8 cellular contexts compared by ENCODE assay signal in the genomic region with DNA sequence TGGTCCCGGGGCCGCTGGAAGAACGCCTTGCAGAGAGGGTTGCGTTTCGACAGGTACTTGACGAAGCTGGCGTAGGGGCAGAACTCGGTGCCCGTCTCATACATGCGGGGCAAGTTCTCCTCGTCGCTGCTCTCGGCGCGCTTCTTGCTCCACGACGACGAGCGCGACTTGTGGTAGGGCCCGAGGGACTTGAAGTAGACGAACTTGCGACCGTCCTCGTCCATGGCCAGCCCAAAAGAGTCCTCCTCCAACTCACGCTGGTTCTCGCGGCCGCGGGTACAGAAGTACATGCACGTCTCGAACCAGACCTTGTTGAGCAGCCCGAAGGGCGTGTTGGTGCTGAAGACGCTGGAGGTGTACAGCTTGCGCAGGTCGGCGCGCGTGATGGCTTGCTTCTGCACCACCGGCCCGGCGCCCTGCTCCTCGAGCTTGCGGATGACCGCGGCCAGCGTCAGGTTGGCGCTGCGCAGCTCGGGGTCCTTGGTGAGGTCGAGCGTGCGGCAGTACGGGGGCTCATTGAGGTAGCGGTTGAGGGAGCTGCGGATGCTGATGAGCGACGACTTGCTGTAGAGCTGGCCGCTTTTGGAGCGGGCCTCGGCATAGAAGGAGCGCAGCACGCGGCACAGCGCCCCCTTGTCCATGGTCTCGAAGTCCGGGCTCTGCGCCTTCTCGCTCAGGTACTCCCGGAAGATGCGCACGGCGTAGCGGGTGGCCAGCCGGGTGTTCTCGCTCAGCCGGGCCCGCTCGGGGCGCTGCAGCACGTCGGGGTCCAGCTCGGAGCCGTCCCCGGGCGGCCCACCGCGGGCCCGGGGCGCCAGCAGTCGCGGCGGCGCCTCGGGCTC. TPM values are rescaled to one million over a fixed set of nuclear protein-coding genes. Genes with fewer than 3 reads are reported as not detected.
DNase-seq lines count a peak whose midpoint lies in the region; ATAC-seq and TF ChIP-seq lines count a peak whose summit lies in the region.

No MANE protein-coding gene starts in this region.

- CTCF ChIA-PET in CD8-positive, alpha-beta memory T cell (lab: Charles Lee) = no interaction called here

- ATAC-seq in GM21515 (IDR thresholded peaks at IDR 0.05; ENCODE audit: unreplicated experiment) (peak; percentile 54), naive B cell (ENCODE audit: low read depth in 2 of 2) (peak; percentile 50 to 61)
- ATAC-seq in activated T-cell treated with anti-CD3 and anti-CD28 coated beads, Interleukin-2, amount 50 U/mL, for 4 hours = peak; percentile 61 to 64
- peak; percentile 87 for ATAC-seq in stimulated activated naive CD8-positive, alpha-beta T cell treated with anti-CD3 and anti-CD28 coated beads, Interleukin-15, amount 100 ng/mL, for 72 hours

- H4K20me1 ChIP-seq in fibroblast of lung (ENCODE audit: control insufficient read depth, extremely low read depth, insufficient read depth, low read length) = no peaks in the 10 kb centered on the region

- H3K4me1 Mint-ChIP-seq in CD8-positive, alpha-beta memory T cell = peaks cover 38 to 56% (median 56%) of the 10 kb centered on the region in 3 donors
- peaks cover 45% of the 10 kb centered on the region for H3K4me1 Mint-ChIP-seq in activated T-cell treated with anti-CD3 and anti-CD28 coated beads, Interleukin-2, amount 50 U/mL, for 4 hours (ENCODE audit: low read depth)
- H3K4me1 Mint-ChIP-seq in naive B cell = peaks cover 16 to 37% (median 21%) of the 10 kb centered on the region in 3 donors
- H3K4me1 Mint-ChIP-seq in stimulated activated naive CD8-positive, alpha-beta T cell treated with anti-CD3 and anti-CD28 coated beads, Interleukin-15, amount 100 ng/mL, for 72 hours = peaks cover 46% of the 10 kb centered on the region

- peak overlapping the region; percentile 41 for H3K4me3 ChIP-seq in CD8-positive, alpha-beta memory T cell (ENCODE audit: low read length)
- peak overlapping the region; percentile 54 to 68 (median 60) for H3K4me3 ChIP-seq in fibroblast of lung (replicated peaks in 1 of 4; ENCODE audit: control extremely low read depth in 1 of 4, insufficient read depth in 1 of 4, low read depth in 3 of 4, low read length in 4 of 4)

- peaks cover 13 to 29% of the 10 kb centered on the region in 2 donors for H3K27me3 Mint-ChIP-seq in CD8-positive, alpha-beta memory T cell
- peaks cover 30% of the 10 kb centered on the region for H3K27me3 Mint-ChIP-seq in activated T-cell treated with anti-CD3 and anti-CD28 coated beads, Interleukin-2, amount 50 U/mL, for 4 hours (ENCODE audit: low read depth)
- peaks cover 19 to 29% (median 22%) of the 10 kb centered on the region in 3 donors for H3K27me3 Mint-ChIP-seq in naive B cell
- H3K27me3 Mint-ChIP-seq in stimulated activated naive CD8-positive, alpha-beta T cell treated with anti-CD3 and anti-CD28 coated beads, Interleukin-15, amount 100 ng/mL, for 72 hours = peaks cover 38% of the 10 kb centered on the region

- peaks cover 5% of the 10 kb centered on the region for H3K79me2 ChIP-seq in fibroblast of lung (ENCODE audit: control insufficient read depth, insufficient read depth, low read length)

- H3K27me3 ChIP-seq in CD8-positive, alpha-beta memory T cell (ENCODE audit: insufficient read depth, low read length, poor library complexity, severe bottlenecking) = peaks cover 18% of the 10 kb centered on the region
- peaks cover 24% of the 10 kb centered on the region for H3K27me3 ChIP-seq in fibroblast of lung (ENCODE audit: control insufficient read depth, insufficient read depth, low read length)

- no peaks in the 10 kb centered on the region for H3K9me3 ChIP-seq in CD8-positive, alpha-beta memory T cell (ENCODE audit: low read length)
- H3K9me3 ChIP-seq in fibroblast of lung (ENCODE audit: control insufficient read depth, insufficient read depth, low read depth, low read length) = no peaks in the 10 kb centered on the region

- H3K9me3 Mint-ChIP-seq in CD8-positive, alpha-beta memory T cell = no peaks in the 10 kb centered on the region
- H3K9me3 Mint-ChIP-seq in activated T-cell treated with anti-CD3 and anti-CD28 coated beads, Interleukin-2, amount 50 U/mL, for 4 hours = no peaks in the 10 kb centered on the region
- no peaks in the 10 kb centered on the region for H3K9me3 Mint-ChIP-seq in naive B cell
- no peaks in the 10 kb centered on the region for H3K9me3 Mint-ChIP-seq in stimulated activated naive CD8-positive, alpha-beta T cell treated with anti-CD3 and anti-CD28 coated beads, Interleukin-15, amount 100 ng/mL, for 72 hours

- peak overlapping the region; percentile 66 for H3K4me2 ChIP-seq in fibroblast of lung (ENCODE audit: extremely low read depth, insufficient read depth, low read length)

- H3K4me3 Mint-ChIP-seq in CD8-positive, alpha-beta memory T cell = peak overlapping the region; percentile 57 to 87 (median 84)
- peak overlapping the region; percentile 85 for H3K4me3 Mint-ChIP-seq in activated T-cell treated with anti-CD3 and anti-CD28 coated beads, Interleukin-2, amount 50 U/mL, for 4 hours
- H3K4me3 Mint-ChIP-seq in naive B cell = peak overlapping the region; percentile 79 to 91 (median 86)
- peak overlapping the region; percentile 90 to 92 for H3K4me3 Mint-ChIP-seq in stimulated activated naive CD8-positive, alpha-beta T cell treated with anti-CD3 and anti-CD28 coated beads, Interleukin-15, amount 100 ng/mL, for 72 hours

- no peak overlapping the region for H3K27ac ChIP-seq in CD8-positive, alpha-beta memory T cell (ENCODE audit: low read depth, low read length)
- no peak overlapping the region for H3K27ac ChIP-seq in fibroblast of lung (ENCODE audit: insufficient read depth, low read length)

- H3K4me1 ChIP-seq in CD8-positive, alpha-beta memory T cell (ENCODE audit: insufficient read depth, low read length) = peaks cover 4% of the 10 kb centered on the region
- no peaks in the 10 kb centered on the region for H3K4me1 ChIP-seq in fibroblast of lung (ENCODE audit: control insufficient read depth, extremely low read depth, insufficient read depth, low read length)

- TF ChIP-seq CTCF in fibroblast of lung (conservative IDR thresholded peaks at IDR 0.05 in 1 of 2, IDR thresholded peaks at IDR 0.05 in 1 of 2; ENCODE audit: low read depth in 1 of 2, low read length in 2 of 2) = peak; percentile 39 to 49

- peak overlapping the region in 1 of 8 donors; percentile 17 for H3K27ac Mint-ChIP-seq in CD8-positive, alpha-beta memory T cell
- no peak overlapping the region for H3K27ac Mint-ChIP-seq in naive B cell
- H3K27ac Mint-ChIP-seq in stimulated activated naive CD8-positive, alpha-beta T cell treated with anti-CD3 and anti-CD28 coated beads, Interleukin-15, amount 100 ng/mL, for 72 hours = no peak overlapping the region

- DNase-seq in CD8-positive, alpha-beta memory T cell = peak; percentile 19 to 60 (median 34)
- peak; percentile 44 for DNase-seq in activated T-cell treated with anti-CD3 and anti-CD28 coated beads, Interleukin-2, amount 50 U/mL, for 4 hours
- DNase-seq in fibroblast of lung (ENCODE audit: low read depth in 2 of 2) (peak; percentile 84 to 92), naive B cell (peak; percentile 16), OCI-M2 (lab: John Stamatoyannopoulos, UW; ENCODE audit: unreplicated experiment) (no peak)
- peak; percentile 74 to 76 for DNase-seq in stimulated activated naive CD8-positive, alpha-beta T cell treated with anti-CD3 and anti-CD28 coated beads, Interleukin-15, amount 100 ng/mL, for 72 hours

- POLR2A ChIA-PET in CD8-positive, alpha-beta memory T cell (lab: Charles Lee) = no interaction called here

- no peaks in the 10 kb centered on the region for H3K36me3 ChIP-seq in CD8-positive, alpha-beta memory T cell (ENCODE audit: insufficient read depth, low read length)
- no peaks in the 10 kb centered on the region for H3K36me3 ChIP-seq in fibroblast of lung (ENCODE audit: control insufficient read depth, insufficient read depth, low read length)

- peak overlapping the region; percentile 29 for H2AFZ ChIP-seq in fibroblast of lung (ENCODE audit: low read length)

- no peaks in the 10 kb centered on the region for H3K36me3 Mint-ChIP-seq in CD8-positive, alpha-beta memory T cell
- H3K36me3 Mint-ChIP-seq in activated T-cell treated with anti-CD3 and anti-CD28 coated beads, Interleukin-2, amount 50 U/mL, for 4 hours (ENCODE audit: insufficient read depth) = no peaks in the 10 kb centered on the region
- H3K36me3 Mint-ChIP-seq in naive B cell = no peaks in the 10 kb centered on the region

- no peak for TF ChIP-seq RAD21 in Ishikawa (IDR thresholded peaks at IDR 0.05; ENCODE audit: low read depth)

- H3K9ac ChIP-seq in fibroblast of lung (ENCODE audit: insufficient read depth, low read length) = peak overlapping the region; percentile 63

- no peak for TF ChIP-seq EP300 in Ishikawa (IDR thresholded peaks at IDR 0.05; ENCODE audit: borderline replicate concordance)

TF ChIP-seq in Ishikawa, 13 proteins besides CTCF, POLR2A, EP300 and RAD21:
- TF ChIP-seq EGR1 (IDR thresholded peaks at IDR 0.05) (no peak), NFIC (IDR thresholded peaks at IDR 0.05) (no peak), TAF1 (IDR thresholded peaks at IDR 0.05; ENCODE audit: low read depth) (0 out of 2 replicates have a peak, but pooled peaks have one; percentile 5)

RNA-seq across cellular contexts. Expression of gene KCTD1, which starts 0.8 kb away (rescaled TPM):
- total RNA-seq in CD8-positive, alpha-beta memory T cell = 1 to 10 TPM; 3.5 to 4.2 TPM
- polyA plus RNA-seq in CD8-positive, alpha-beta memory T cell = 0.22 TPM
- total RNA-seq in activated T-cell treated with anti-CD3 and anti-CD28 coated beads, Interleukin-2, amount 50 U/mL, for 4 hours = 1 to 10 TPM; 2.6 to 3.7 (median 3.3) TPM
- 7.4 and 8.4 TPM in 2 replicates for total RNA-seq in fibroblast of lung
- polyA plus RNA-seq in fibroblast of lung = 4.2 and 9.3 TPM in 2 replicates
- 4.6 and 10.6 TPM in 2 replicates for polyA plus RNA-seq in fibroblast of lung (2012)
- polyA minus RNA-seq in fibroblast of lung (ENCODE audit: low replicate concordance) = 8.1 and 8.2 TPM in 2 replicates
- polyA plus RNA-seq in naive B cell (ENCODE audit: low read depth in 6 of 6) = not detected
